ENCODE assay signal across 8 cellular contexts in the genomic region with DNA sequence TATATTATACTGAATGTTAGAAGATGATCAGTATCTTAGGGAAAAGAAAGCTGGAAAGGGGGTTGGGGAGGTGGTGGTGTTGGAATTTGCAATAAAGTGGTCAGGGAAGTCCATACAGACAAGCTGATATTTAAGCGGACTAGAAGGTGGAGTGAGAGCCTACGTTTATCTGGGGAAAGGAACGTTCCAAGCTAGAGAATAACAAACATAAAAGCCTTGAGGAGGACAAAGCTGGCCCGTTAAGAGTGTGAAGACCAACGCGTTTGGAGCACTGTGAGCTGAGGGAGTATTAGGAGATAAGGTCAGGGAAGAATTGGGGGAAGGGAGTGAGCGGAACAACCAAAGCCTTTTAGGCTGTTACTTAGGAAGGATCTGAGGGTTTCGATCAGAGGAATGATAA. TPM values are rescaled to one million over a fixed set of nuclear protein-coding genes. Genes with fewer than 3 reads are reported as not detected.
A peak's percentile ranks its signal among the peaks of the same experiment; 100 is the strongest.
DNase-seq lines count a peak whose midpoint lies in the region; ATAC-seq and TF ChIP-seq lines count a peak whose summit lies in the region.

No MANE protein-coding gene starts in this region.

- no peak for TF ChIP-seq POLR2A in gastroesophageal sphincter (IDR thresholded peaks at IDR 0.05)

- H3K27me3 ChIP-seq in HAP-1 (ENCODE audit: low read depth) (no peaks in the 10 kb centered on the region), gastroesophageal sphincter (no peaks in the 10 kb centered on the region), skeletal muscle tissue (ENCODE audit: control insufficient read depth in 3 of 3, insufficient read depth in 3 of 3, low read length in 3 of 3) (no peaks in the 10 kb centered on the region)

- peak overlapping the region; percentile 76 for H3K4me3 ChIP-seq in HAP-1
- peak overlapping the region; percentile 94 to 97 for H3K4me3 ChIP-seq in gastroesophageal sphincter
- peak overlapping the region; percentile 83 to 95 (median 92) for H3K4me3 ChIP-seq in skeletal muscle tissue (ENCODE audit: low read length in 3 of 3)

- TF ChIP-seq CTCF in VCaP (conservative IDR thresholded peaks at IDR 0.05) (no peak), gastroesophageal sphincter (IDR thresholded peaks at IDR 0.05) (no peak)

- H3K4me1 ChIP-seq in HAP-1 (peaks cover 12% of the 10 kb centered on the region), gastroesophageal sphincter (peaks cover 0 to 81% (median 6%) of the 10 kb centered on the region in 3 donors), skeletal muscle tissue (ENCODE audit: control insufficient read depth in 3 of 3, insufficient read depth in 3 of 3, low read length in 3 of 3) (peaks cover 22 to 38% (median 24%) of the 10 kb centered on the region in 3 donors)

- in situ Hi-C loops in HAP-1 (cut with MboI; ENCODE audit: low sequenced_read_pairs): no loop called here

- peak in 1 of 2 experiments; percentile 12 for DNase-seq in HAP-1 (ENCODE audit: low spot score in 2 of 2)
- DNase-seq in NCI-H524 treated with DMSO at 0.1 percent for 48 hours (lab: John Stamatoyannopoulos, UW): no peak
- no peak for DNase-seq in OCI-M2 (lab: John Stamatoyannopoulos, UW; ENCODE audit: unreplicated experiment)

- ATAC-seq in gastroesophageal sphincter (no peak), GM18502 (IDR thresholded peaks at IDR 0.05; ENCODE audit: poor library complexity, unreplicated experiment) (no peak), HG03097 (IDR thresholded peaks at IDR 0.05; ENCODE audit: low FRiP score, unreplicated experiment) (no peak)

- WGBS in gastroesophageal sphincter (ENCODE audit: low coverage in 1 of 2), 2 donors: 21 to 30% methylated on average over 8 of the region's 8 CpGs

- no peaks in the 10 kb centered on the region for H3K9me3 ChIP-seq in HAP-1
- no peaks in the 10 kb centered on the region for H3K9me3 ChIP-seq in gastroesophageal sphincter
- no peaks in the 10 kb centered on the region for H3K9me3 ChIP-seq in skeletal muscle tissue (ENCODE audit: control insufficient read depth in 3 of 3, low read length in 3 of 3)

- TF ChIP-seq EP300 in gastroesophageal sphincter (IDR thresholded peaks at IDR 0.05): no peak

- H3K36me3 ChIP-seq in HAP-1 (replicated peaks) (peaks cover 39% of the 10 kb centered on the region), gastroesophageal sphincter (peaks cover 0 to 21% of the 10 kb centered on the region in 2 donors), skeletal muscle tissue (ENCODE audit: control insufficient read depth in 3 of 3, insufficient read depth in 3 of 3, low read length in 3 of 3) (peaks cover 0 to 7% (median 7%) of the 10 kb centered on the region in 3 donors)

- H3K27ac ChIP-seq in VCaP: peak overlapping the region; percentile 98
- H3K27ac ChIP-seq in gastroesophageal sphincter: peak overlapping the region in 3 of 4 donors; percentile 96 to 99 (median 98)
- no peak overlapping the region for H3K27ac ChIP-seq in skeletal muscle tissue (ENCODE audit: low read depth, low read length)

- peak overlapping the region; percentile 97 for H3K9ac ChIP-seq in skeletal muscle tissue (ENCODE audit: low read depth in 1 of 3, low read length in 3 of 3)

RNA-seq across cellular contexts. Expression of a gene that starts 1.4 kb away (rescaled TPM):
- 100 to 1,000 TPM in 2 of 4 donors, 10 to 100 TPM in 2; 66.6 to 126 (median 98.8) TPM for total RNA-seq in gastroesophageal sphincter
- total RNA-seq in skeletal muscle tissue: 69.9 TPM

RNA-seq across cellular contexts. Expression of a gene that starts 2.0 kb away (rescaled TPM):
- total RNA-seq in gastroesophageal sphincter: 10 to 100 TPM; 53.1 to 62.0 (median 58.9) TPM
- total RNA-seq in skeletal muscle tissue: 43.8 TPM

RNA-seq across cellular contexts. Expression of a gene that starts 33.8 kb away (rescaled TPM):
- total RNA-seq in gastroesophageal sphincter (10 to 100 TPM; 14.4 to 39.1 (median 23.3) TPM), skeletal muscle tissue (13.6 TPM)

RNA-seq across cellular contexts. Expression of a gene that starts 51.8 kb away (rescaled TPM):
- total RNA-seq in gastroesophageal sphincter (100 to 1,000 TPM in 2 of 4 donors, 10 to 100 TPM in 2; 79.5 to 110 (median 95.7) TPM), skeletal muscle tissue (41.2 TPM)

RNA-seq across cellular contexts. Expression of a gene that starts 52.0 kb away (rescaled TPM):
- total RNA-seq in gastroesophageal sphincter: 10 to 100 TPM; 36.3 to 53.2 (median 51.7) TPM
- total RNA-seq in skeletal muscle tissue: 62.6 TPM
